Comparison of ENCODE assay signal across 8 cellular contexts in genomic region chr15:78811124-78811824, GRCh38. TPM values are rescaled to one million over a fixed set of nuclear protein-coding genes. Genes with fewer than 3 reads are reported as not detected.
A peak's percentile ranks its signal among the peaks of the same experiment; 100 is the strongest.
DNase-seq lines count a peak whose midpoint lies in the region; ATAC-seq and TF ChIP-seq lines count a peak whose summit lies in the region.

Gene ADAMTS7, minus strand, starts transcription at chr15:78811464. Its CDS starts 244 bp downstream, at chr15:78811220.

- no peak for TF ChIP-seq EP300 in transverse colon (IDR thresholded peaks at IDR 0.05; ENCODE audit: low read depth)

- DNase-seq in DMS53 (lab: John Stamatoyannopoulos, UW) (peak; percentile 67), DMS53 treated with DMSO at 0.1 percent for 48 hours (lab: John Stamatoyannopoulos, UW; ENCODE audit: unreplicated experiment) (no peak), SJCRH30 (peak; percentile 77 to 83), glomerular visceral epithelial cell (ENCODE audit: extremely low spot score) (peak; percentile 87), occipital lobe (lab: John Stamatoyannopoulos, UW) (peak; percentile 16), transverse colon (peak; percentile 69)

- H3K27me3 ChIP-seq in SJCRH30 (peaks cover 4% of the 10 kb centered on the region; the same call in 1 of the 2 replicates), transverse colon (peaks cover 32% of the 10 kb centered on the region)

- peaks cover 13% of the 10 kb centered on the region for H3K4me1 Mint-ChIP-seq in activated naive CD4-positive, alpha-beta T cell treated with anti-CD3 and anti-CD28 coated beads, Interleukin-2, amount 50 U/mL, for 24 hours

- 0 to 1% methylated on average over 13 to 59 of the region's 73 CpGs for WGBS in transverse colon (ENCODE audit: low coverage in 1 of 2), 2 donors

- H3K36me3 ChIP-seq in SJCRH30 (no peaks in the 10 kb centered on the region), transverse colon (no peaks in the 10 kb centered on the region)

- H3K4me3 Mint-ChIP-seq in activated naive CD4-positive, alpha-beta T cell treated with anti-CD3 and anti-CD28 coated beads, Interleukin-2, amount 50 U/mL, for 24 hours = peak within 1 kb of the TSS; percentile 86

- no peaks in the 10 kb centered on the region for H3K9me3 ChIP-seq in SJCRH30 (replicated peaks)
- no peaks in the 10 kb centered on the region for H3K9me3 ChIP-seq in transverse colon

- peak; percentile 53 for ATAC-seq in HG02970 (IDR thresholded peaks at IDR 0.05; ENCODE audit: low FRiP score, unreplicated experiment)

- H3K27ac ChIP-seq in SJCRH30 (peak within 1 kb of the TSS; percentile 42; the same call in 1 of the 2 replicates), transverse colon (peak within 1 kb of the TSS; percentile 65 to 77 (median 75))

- peak; percentile 54 to 76 (median 60) for TF ChIP-seq CTCF in transverse colon (IDR thresholded peaks at IDR 0.05)

- no peaks in the 10 kb centered on the region for H3K9me3 Mint-ChIP-seq in activated naive CD4-positive, alpha-beta T cell treated with anti-CD3 and anti-CD28 coated beads, Interleukin-2, amount 50 U/mL, for 24 hours

- H3K4me3 ChIP-seq in SJCRH30 (peak within 1 kb of the TSS; percentile 66), transverse colon (peak within 1 kb of the TSS; percentile 58 to 76 (median 60))

- intact Hi-C loops in transverse colon (cut with DNase I; ENCODE audit: low total_unique reads) = no loop called here

- peaks cover 29% of the 10 kb centered on the region for H3K27me3 Mint-ChIP-seq in activated naive CD4-positive, alpha-beta T cell treated with anti-CD3 and anti-CD28 coated beads, Interleukin-2, amount 50 U/mL, for 24 hours

- in situ Hi-C loops in transverse colon (cut with MboI; ENCODE audit: low pct_ligation_motif_present in 1 of 4, low pct_unique_long_range_greater_than_20kb in 1 of 4, low sequenced_read_pairs in 3 of 4) = no loop called here

- H3K36me3 Mint-ChIP-seq in activated naive CD4-positive, alpha-beta T cell treated with anti-CD3 and anti-CD28 coated beads, Interleukin-2, amount 50 U/mL, for 24 hours = peaks cover 2% of the 10 kb centered on the region

- TF ChIP-seq POLR2A in transverse colon (IDR thresholded peaks at IDR 0.05) = no peak

- H3K27ac Mint-ChIP-seq in activated naive CD4-positive, alpha-beta T cell treated with anti-CD3 and anti-CD28 coated beads, Interleukin-2, amount 50 U/mL, for 24 hours = no peak within 1 kb of the TSS

- no peaks in the 10 kb centered on the region for H3K4me1 ChIP-seq in SJCRH30
- peaks cover 0 to 24% (median 18%) of the 10 kb centered on the region in 4 donors for H3K4me1 ChIP-seq in transverse colon

RNA-seq across cellular contexts. Expression of gene ADAMTS7, which starts in this region (rescaled TPM):
- 2.0 and 2.4 TPM in 2 replicates for total RNA-seq in SJCRH30 (2014; rRNA removed; shearing (Covaris generic))
- total RNA-seq in occipital lobe (5.9 TPM), transverse colon (1 to 10 TPM in 3 of 4 donors, under 1 TPM in 1; 0.95 to 4.8 (median 1.7) TPM)
